ENCODE assay signal across 24 cellular contexts in the genomic region with DNA sequence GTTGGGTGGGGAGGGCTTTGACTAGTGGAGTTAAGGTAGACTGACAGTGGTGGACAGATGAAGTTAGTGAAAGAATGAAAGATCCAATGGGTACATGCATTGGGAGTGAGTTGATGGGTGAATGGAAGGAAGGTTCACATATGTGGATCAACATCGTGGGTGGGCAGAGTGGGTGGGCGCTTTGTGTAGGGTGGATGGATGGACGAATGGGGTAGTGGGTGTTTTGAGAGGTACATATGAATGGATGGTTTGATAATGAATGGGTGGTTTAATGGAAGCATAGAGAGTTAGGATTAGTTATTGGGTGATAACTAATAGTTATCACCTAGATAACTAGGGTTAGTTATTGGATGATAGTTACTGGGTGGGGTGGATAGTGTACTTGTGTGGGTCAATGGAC.
"Had no signal": no experiment of that assay in that cellular context is flagged by ENCODE, and none has a peak within 500 bp of the region (broad histone marks: within the 10 kb centered on the region; RNA-seq: fewer than 3 reads in every experiment).

No MANE protein-coding gene starts in this region.

- H3K27ac ChIP-seq: colonic mucosa, coronary artery, dorsolateral prefrontal cortex, epithelial cell of prostate, esophagus muscularis mucosa, esophagus squamous epithelium, foreskin keratinocyte, gastrocnemius medialis, gastroesophageal sphincter, heart left ventricle, heart right ventricle had no signal

- H3K36me3 ChIP-seq: colonic mucosa had no signal

- H3K27me3 ChIP-seq: colonic mucosa, dorsolateral prefrontal cortex, esophagus muscularis mucosa, esophagus squamous epithelium, foreskin keratinocyte, gastrocnemius medialis, gastroesophageal sphincter, heart left ventricle, heart right ventricle had no signal

- H3K9me3 ChIP-seq: colonic mucosa, esophagus muscularis mucosa, esophagus squamous epithelium, gastrocnemius medialis, gastroesophageal sphincter, heart left ventricle, heart right ventricle had no signal

- DNase-seq: colonic mucosa; cortex of kidney; dermis blood vessel endothelial cell; dorsolateral prefrontal cortex; effector CD4-positive, alpha-beta T cell; effector CD8-positive, alpha-beta T cell; effector memory CD4-positive, alpha-beta T cell; effector memory CD8-positive, alpha-beta T cell; endodermal cell; erythroblast; esophagus squamous epithelium; foreskin fibroblast; foreskin keratinocyte; foreskin melanocyte; gastrocnemius medialis; glutamatergic neuron; head of caudate nucleus; heart left ventricle; heart right ventricle had no signal

- ATAC-seq: effector memory CD8-positive, alpha-beta T cell; esophagus mucosa; foreskin keratinocyte; gastrocnemius medialis; gastroesophageal sphincter; heart left ventricle; heart right ventricle had no signal

- H3K4me1 ChIP-seq: colonic mucosa, foreskin keratinocyte, gastrocnemius medialis had no signal

- H3K4me3 ChIP-seq: colonic mucosa, coronary artery, dorsolateral prefrontal cortex, esophagus muscularis mucosa, esophagus squamous epithelium, gastrocnemius medialis, gastroesophageal sphincter, heart left ventricle, heart right ventricle had no signal
